Comparison of ENCODE assay signal across 21 cellular contexts in the genomic region with DNA sequence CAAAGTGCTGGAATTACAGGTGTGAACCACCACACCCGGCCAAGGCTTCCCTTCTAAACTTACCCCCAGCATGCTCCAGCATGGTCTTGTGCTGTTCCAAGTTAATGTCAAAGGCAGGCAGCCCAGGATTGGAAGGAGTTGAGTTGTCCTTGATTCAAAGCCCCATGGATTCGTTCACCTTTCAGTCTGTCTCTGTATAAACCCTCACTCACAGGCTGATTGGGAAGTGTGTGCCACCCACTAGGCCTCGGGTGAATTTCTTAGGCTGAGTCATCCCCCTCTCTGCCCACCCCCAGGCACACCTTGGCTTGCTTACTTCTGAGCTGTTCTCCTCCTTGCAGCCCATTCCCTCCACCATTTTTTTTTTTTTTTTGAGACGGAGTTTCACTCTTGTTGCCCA. TPM values are rescaled to one million over a fixed set of nuclear protein-coding genes. Genes with fewer than 3 reads are reported as not detected.
DNase-seq lines count a peak whose midpoint lies in the region; ATAC-seq, FAIRE-seq and TF ChIP-seq lines count a peak whose summit lies in the region.
"Had no signal": no experiment of that assay in that cellular context is flagged by ENCODE, and none has a peak within 500 bp of the region (broad histone marks: within the 10 kb centered on the region; RNA-seq: fewer than 3 reads in every experiment).

No MANE protein-coding gene starts in this region.

- CTCF ChIA-PET in MCF 10A (lab: Yijun Ruan, JAX) = interaction anchor here (1.1 kb wide), 1 partner anchor 219 kb away, joined by 4 read pairs; no protein-coding TSS in a partner anchor

- FAIRE-seq in RCC 7860 (lab: Jason Lieb, UNC) = no peak
- FAIRE-seq: G401.6, GM12891 had no signal

- peaks cover 18% of the 10 kb centered on the region for H3K4me1 Mint-ChIP-seq in MCF 10A (ENCODE audit: insufficient read depth, unreplicated experiment)

- no peak overlapping the region for H3K4me3 ChIP-seq in breast epithelium
- no peak overlapping the region for H3K4me3 ChIP-seq in MG63
- H3K4me3 ChIP-seq in epithelial cell of esophagus (ENCODE audit: low read length) = no peak overlapping the region
- H3K4me3 ChIP-seq: lung had no signal

- H3K27me3 Mint-ChIP-seq in MCF 10A (ENCODE audit: insufficient read depth, unreplicated experiment) = no peaks in the 10 kb centered on the region

- no peaks in the 10 kb centered on the region for H3K9me3 Mint-ChIP-seq in MCF 10A (ENCODE audit: unreplicated experiment)
- H3K9me3 Mint-ChIP-seq: nephron had no signal

- no peak overlapping the region for H3K27ac ChIP-seq in breast epithelium

- H3K4me1 ChIP-seq in breast epithelium = no peaks in the 10 kb centered on the region

- ATAC-seq in stimulated activated naive CD8-positive, alpha-beta T cell treated with anti-CD3 and anti-CD28 coated beads, Interleukin-15, Interleukin-2, amounts not matched to agents 100 U/mL and 50 U/mL, for 24 hours = peak; percentile 65
- no peak for ATAC-seq in HG02938 (IDR thresholded peaks at IDR 0.05; ENCODE audit: unreplicated experiment)

- H3K9me3 ChIP-seq in breast epithelium (no peaks in the 10 kb centered on the region), MG63 (no peaks in the 10 kb centered on the region)
- H3K9me3 ChIP-seq: Caco-2 had no signal

- peak; percentile 81 for DNase-seq in MCF 10A (ENCODE audit: unreplicated experiment)
- DNase-seq in breast epithelium (ENCODE audit: low spot score in 2 of 2) = no peak
- peak; percentile 20 for DNase-seq in MG63
- peak; percentile 95 for DNase-seq in epithelial cell of esophagus (ENCODE audit: low read depth)
- DNase-seq in stimulated activated naive CD8-positive, alpha-beta T cell treated with anti-CD3 and anti-CD28 coated beads, Interleukin-15, Interleukin-2, amounts not matched to agents 100 U/mL and 50 U/mL, for 24 hours = no peak
- no peak for DNase-seq in HuH-7 (ENCODE audit: low spot score)
- DNase-seq in RCC 7860 (ENCODE audit: low spot score) = no peak
- DNase-seq: activated CD4-positive, alpha-beta T cell treated with anti-CD3 and anti-CD28 coated beads, Interleukin-2, amount 50 U/mL, for 48 hours; activated gamma-delta T cell; Caco-2; cortex of kidney; erythroblast; NCI-H1694; NCI-H510A treated with DMSO at 0.1 percent for 48 hours; SIG-M5; T-helper 2 cell had no signal

- no peak for TF ChIP-seq POLR2A in breast epithelium (IDR thresholded peaks at IDR 0.05)

- H3K36me3 Mint-ChIP-seq in MCF 10A (ENCODE audit: insufficient read depth, unreplicated experiment) = no peaks in the 10 kb centered on the region

- H3K27ac Mint-ChIP-seq in MCF 10A (ENCODE audit: low read depth, unreplicated experiment) = peak overlapping the region; percentile 31
- H3K27ac Mint-ChIP-seq: nephron had no signal

- H3K36me3 ChIP-seq in breast epithelium (no peaks in the 10 kb centered on the region), MG63 (no peaks in the 10 kb centered on the region)

- intact Hi-C loops in MCF 10A (cut with micrococcal nuclease) = no loop called here
- intact Hi-C loops in breast epithelium (cut with DNase I; ENCODE audit: low total_unique reads) = no loop called here

- no TSS peak for BruUV-seq in MCF 10A (replicated peaks; lab: Mats Ljungman, UMichigan)

- H3K4me3 Mint-ChIP-seq in MCF 10A (ENCODE audit: unreplicated experiment) = no peak overlapping the region
- H3K4me3 Mint-ChIP-seq: nephron had no signal

- POLR2A ChIA-PET in MCF 10A (lab: Yijun Ruan, JAX) = interaction anchor here (0.6 to 2.0 kb wide), 6 partner anchors 13 to 1322 kb away, joined by 3 to 5 read pairs (median 4); no protein-coding TSS in a partner anchor

- TF ChIP-seq CTCF in MCF 10A (IDR thresholded peaks at IDR 0.05; ENCODE audit: unreplicated experiment) (no peak), breast epithelium (IDR thresholded peaks at IDR 0.05) (no peak), epithelial cell of esophagus (IDR thresholded peaks at IDR 0.05; ENCODE audit: insufficient read depth, low read depth, low read length, missing control alignments) (no peak)

- H3K27me3 ChIP-seq in breast epithelium (no peaks in the 10 kb centered on the region), MG63 (no peaks in the 10 kb centered on the region)

RNA-seq across cellular contexts. Expression of a gene that starts 13.3 kb away (rescaled TPM):
- total RNA-seq in MCF 10A (2022) (85.6 and 94.4 TPM in 2 replicates), breast epithelium (100 to 1,000 TPM; 154 to 165 (median 164) TPM)
- total RNA-seq in MG63 (2014; rRNA removed; shearing (Covaris generic); ENCODE audit: low replicate concordance) = 203 and 261 TPM in 2 replicates

RNA-seq across cellular contexts. Expression of a gene that starts 15.5 kb away (rescaled TPM):
- total RNA-seq in MCF 10A (2022) (0.82 and 1.2 TPM in 2 replicates), breast epithelium (10 to 100 TPM; 14.9 to 20.6 (median 15.2) TPM)
- 18.3 and 22.8 TPM in 2 replicates for total RNA-seq in MG63 (2014; rRNA removed; shearing (Covaris generic); ENCODE audit: low replicate concordance)

RNA-seq across cellular contexts. Expression of a gene that starts 26.4 kb away (rescaled TPM):
- total RNA-seq in MCF 10A (2022) (33.2 and 44.7 TPM in 2 replicates), breast epithelium (10 to 100 TPM; 14.6 to 25.2 (median 18.6) TPM)
- total RNA-seq in MG63 (2014; rRNA removed; shearing (Covaris generic); ENCODE audit: low replicate concordance) = 24.4 and 28.6 TPM in 2 replicates

Comparison
In these comparisons a context has a peak if more than half of its experiments do, and no peak if none do; other contexts are left out.
1. DNase-seq: peak in MCF 10A (single experiment), MG63 (single experiment) and epithelial cell of esophagus (single experiment); none in breast epithelium (0 of 2), stimulated activated naive CD8-positive, alpha-beta T cell treated with anti-CD3 and anti-CD28 coated beads, Interleukin-15, Interleukin-2, amounts not matched to agents 100 U/mL and 50 U/mL, for 24 hours (single experiment), HuH-7 (single experiment) and RCC 7860 (single experiment).